Comparison of ENCODE assay signal across 11 cellular contexts in genomic region chr2:162475661-162476060, GRCh38.
DNase-seq lines count a peak whose midpoint lies in the region; ATAC-seq, FAIRE-seq and TF ChIP-seq lines count a peak whose summit lies in the region.
"Had no signal": no experiment of that assay in that cellular context is flagged by ENCODE, and none has a peak within 500 bp of the region (broad histone marks: within the 10 kb centered on the region; RNA-seq: fewer than 3 reads in every experiment).

No MANE protein-coding gene starts in this region.

- H3K27ac Mint-ChIP-seq in activated CD4-positive, alpha-beta T cell treated with anti-CD3 and anti-CD28 coated beads for 36 hours = no peak overlapping the region

- intact Hi-C loops in activated CD4-positive, alpha-beta T cell treated with anti-CD3 and anti-CD28 coated beads for 36 hours (cut with DNase I, micrococcal nuclease) = no loop called here

- no peaks in the 10 kb centered on the region for H3K36me3 Mint-ChIP-seq in activated CD4-positive, alpha-beta T cell treated with anti-CD3 and anti-CD28 coated beads for 36 hours (ENCODE audit: low read depth)

- peak; percentile 3 for DNase-seq in activated CD4-positive, alpha-beta T cell treated with anti-CD3 and anti-CD28 coated beads for 48 hours
- DNase-seq in activated CD4-positive, alpha-beta T cell treated with anti-CD3 and anti-CD28 coated beads for 36 hours = no peak
- DNase-seq in NCI-H345 treated with DMSO at 0.1 percent for 48 hours (lab: John Stamatoyannopoulos, UW; ENCODE audit: unreplicated experiment) (peak; percentile 92), foreskin keratinocyte (peak in 1 of 2 donors; percentile 30), urothelium cell line (ENCODE audit: low spot score) (peak; percentile 40), T1000 (lab: John Stamatoyannopoulos, UW) (no peak), NCI-H187 treated with DMSO at 0.1 percent for 48 hours (lab: John Stamatoyannopoulos, UW) (no peak), WERI-Rb-1 (no peak)
- DNase-seq: activated T-cell treated with anti-CD3 and anti-CD28 coated beads, Interleukin-2, amount 50 U/mL, for 4 hours; effector memory CD4-positive, alpha-beta T cell; spleen had no signal

- peaks cover 7% of the 10 kb centered on the region for H3K4me1 ChIP-seq in foreskin keratinocyte
- H3K4me1 ChIP-seq: spleen had no signal

- no peak overlapping the region for H3K4me3 Mint-ChIP-seq in activated CD4-positive, alpha-beta T cell treated with anti-CD3 and anti-CD28 coated beads for 36 hours
- H3K4me3 Mint-ChIP-seq: activated T-cell treated with anti-CD3 and anti-CD28 coated beads, Interleukin-2, amount 50 U/mL, for 4 hours had no signal

- no peaks in the 10 kb centered on the region for H3K27me3 Mint-ChIP-seq in activated CD4-positive, alpha-beta T cell treated with anti-CD3 and anti-CD28 coated beads for 36 hours

- peaks cover 3% of the 10 kb centered on the region for H3K9me3 Mint-ChIP-seq in activated CD4-positive, alpha-beta T cell treated with anti-CD3 and anti-CD28 coated beads for 36 hours (ENCODE audit: low read depth)
- H3K9me3 Mint-ChIP-seq: activated T-cell treated with anti-CD3 and anti-CD28 coated beads, Interleukin-2, amount 50 U/mL, for 4 hours had no signal

- no peak overlapping the region for H3K4me3 ChIP-seq in WERI-Rb-1 (ENCODE audit: low read depth, low read length)
- H3K4me3 ChIP-seq: spleen had no signal

- no peaks in the 10 kb centered on the region for H3K27me3 ChIP-seq in foreskin keratinocyte
- no peaks in the 10 kb centered on the region for H3K27me3 ChIP-seq in WERI-Rb-1 (ENCODE audit: insufficient read depth, low read depth, severe bottlenecking)
- H3K27me3 ChIP-seq: spleen had no signal

- no peak for FAIRE-seq in urothelium cell line (lab: Jason Lieb, UNC)

- H3K36me3 ChIP-seq in WERI-Rb-1 = no peaks in the 10 kb centered on the region
- H3K36me3 ChIP-seq: spleen had no signal

- POLR2A ChIA-PET in activated CD4-positive, alpha-beta T cell treated with anti-CD3 and anti-CD28 coated beads for 36 hours (lab: Charles Lee) = no interaction called here

- TF ChIP-seq CTCF in foreskin keratinocyte (conservative IDR thresholded peaks at IDR 0.05) (no peak), WERI-Rb-1 (IDR thresholded peaks at IDR 0.05; ENCODE audit: low read depth, low read length) (no peak)

- no peaks in the 10 kb centered on the region for H3K4me1 Mint-ChIP-seq in activated CD4-positive, alpha-beta T cell treated with anti-CD3 and anti-CD28 coated beads for 36 hours

- CTCF ChIA-PET in activated CD4-positive, alpha-beta T cell treated with anti-CD3 and anti-CD28 coated beads for 36 hours (lab: Charles Lee) = interaction anchor here (0.7 kb wide), 1 partner anchor 10 kb away, joined by 3 read pairs; no protein-coding TSS in a partner anchor

- ATAC-seq in activated CD4-positive, alpha-beta T cell treated with anti-CD3 and anti-CD28 coated beads for 36 hours = no peak
- ATAC-seq in foreskin keratinocyte = peak; percentile 70
- ATAC-seq: activated T-cell treated with anti-CD3 and anti-CD28 coated beads, Interleukin-2, amount 50 U/mL, for 4 hours had no signal

- no peak overlapping the region for H3K27ac ChIP-seq in foreskin keratinocyte
- H3K27ac ChIP-seq in WERI-Rb-1 = no peak overlapping the region
- H3K27ac ChIP-seq: spleen had no signal

- no peaks in the 10 kb centered on the region for H3K9me3 ChIP-seq in WERI-Rb-1 (ENCODE audit: severe bottlenecking)

Comparison
In these comparisons a context has a peak if more than half of its experiments do, and no peak if none do; other contexts are left out.
1. DNase-seq: peak in activated CD4-positive, alpha-beta T cell treated with anti-CD3 and anti-CD28 coated beads for 48 hours (single experiment), NCI-H345 treated with DMSO at 0.1 percent for 48 hours (single experiment) and urothelium cell line (single experiment); none in activated CD4-positive, alpha-beta T cell treated with anti-CD3 and anti-CD28 coated beads for 36 hours (single experiment), T1000 (single experiment), NCI-H187 treated with DMSO at 0.1 percent for 48 hours (single experiment) and WERI-Rb-1 (single experiment).